1 cellular context compared by ENCODE assay signal in the genomic region with DNA sequence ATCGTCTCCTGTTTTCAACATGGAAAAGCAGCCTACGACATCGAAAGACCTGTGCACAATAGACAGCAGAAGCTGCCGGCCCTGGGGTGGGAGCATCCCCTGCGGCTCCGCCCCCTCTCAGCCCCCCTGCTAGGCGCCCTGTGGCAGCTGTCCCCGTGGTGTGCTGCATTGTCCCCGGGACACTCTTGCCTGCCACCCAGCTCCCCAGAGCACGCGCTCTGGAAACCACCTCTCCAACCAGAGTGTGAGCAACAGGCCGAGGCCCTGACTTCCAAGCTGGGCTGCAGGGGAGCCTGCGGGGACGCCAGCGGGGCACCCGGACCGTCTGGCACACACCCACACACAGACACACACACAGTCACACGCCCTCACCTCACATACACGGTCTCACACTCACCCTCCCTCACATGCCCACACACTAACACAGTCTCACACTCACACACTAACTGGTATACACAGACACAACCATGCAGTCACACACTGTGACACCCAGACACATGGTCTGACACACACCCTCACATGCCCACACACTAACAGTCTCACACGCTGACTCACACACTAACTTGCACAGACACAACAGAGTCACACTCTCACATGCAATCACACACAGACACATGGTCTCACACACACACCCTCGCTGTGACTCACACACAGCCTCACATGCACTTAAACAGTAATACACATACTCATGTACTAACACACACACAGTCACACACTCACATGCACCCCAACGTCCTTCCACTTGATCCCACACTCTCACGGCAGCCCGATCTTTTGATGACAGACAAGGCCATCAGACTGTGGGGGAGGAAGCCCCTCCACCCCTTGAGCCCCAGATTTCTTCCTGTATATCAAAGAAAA.
TF ChIP-seq lines count a peak whose summit lies in the region.

No MANE protein-coding gene starts in this region.

TF ChIP-seq in WTC11, 78 proteins besides CTCF, POLR2A, EP300 and RAD21 (continued from another document):
- TF ChIP-seq, protein P1, sequence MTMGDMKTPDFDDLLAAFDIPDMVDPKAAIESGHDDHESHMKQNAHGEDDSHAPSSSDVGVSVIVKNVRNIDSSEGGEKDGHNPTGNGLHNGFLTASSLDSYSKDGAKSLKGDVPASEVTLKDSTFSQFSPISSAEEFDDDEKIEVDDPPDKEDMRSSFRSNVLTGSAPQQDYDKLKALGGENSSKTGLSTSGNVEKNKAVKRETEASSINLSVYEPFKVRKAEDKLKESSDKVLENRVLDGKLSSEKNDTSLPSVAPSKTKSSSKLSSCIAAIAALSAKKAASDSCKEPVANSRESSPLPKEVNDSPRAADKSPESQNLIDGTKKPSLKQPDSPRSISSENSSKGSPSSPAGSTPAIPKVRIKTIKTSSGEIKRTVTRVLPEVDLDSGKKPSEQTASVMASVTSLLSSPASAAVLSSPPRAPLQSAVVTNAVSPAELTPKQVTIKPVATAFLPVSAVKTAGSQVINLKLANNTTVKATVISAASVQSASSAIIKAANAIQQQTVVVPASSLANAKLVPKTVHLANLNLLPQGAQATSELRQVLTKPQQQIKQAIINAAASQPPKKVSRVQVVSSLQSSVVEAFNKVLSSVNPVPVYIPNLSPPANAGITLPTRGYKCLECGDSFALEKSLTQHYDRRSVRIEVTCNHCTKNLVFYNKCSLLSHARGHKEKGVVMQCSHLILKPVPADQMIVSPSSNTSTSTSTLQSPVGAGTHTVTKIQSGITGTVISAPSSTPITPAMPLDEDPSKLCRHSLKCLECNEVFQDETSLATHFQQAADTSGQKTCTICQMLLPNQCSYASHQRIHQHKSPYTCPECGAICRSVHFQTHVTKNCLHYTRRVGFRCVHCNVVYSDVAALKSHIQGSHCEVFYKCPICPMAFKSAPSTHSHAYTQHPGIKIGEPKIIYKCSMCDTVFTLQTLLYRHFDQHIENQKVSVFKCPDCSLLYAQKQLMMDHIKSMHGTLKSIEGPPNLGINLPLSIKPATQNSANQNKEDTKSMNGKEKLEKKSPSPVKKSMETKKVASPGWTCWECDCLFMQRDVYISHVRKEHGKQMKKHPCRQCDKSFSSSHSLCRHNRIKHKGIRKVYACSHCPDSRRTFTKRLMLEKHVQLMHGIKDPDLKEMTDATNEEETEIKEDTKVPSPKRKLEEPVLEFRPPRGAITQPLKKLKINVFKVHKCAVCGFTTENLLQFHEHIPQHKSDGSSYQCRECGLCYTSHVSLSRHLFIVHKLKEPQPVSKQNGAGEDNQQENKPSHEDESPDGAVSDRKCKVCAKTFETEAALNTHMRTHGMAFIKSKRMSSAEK (CRISPR knock-in tag; IDR thresholded peaks at IDR 0.05; ENCODE audit: borderline replicate concordance), result no peak
- no peak for TF ChIP-seq SOX15 (CRISPR knock-in tag; IDR thresholded peaks at IDR 0.05)
- no peak for TF ChIP-seq PRRX2 (CRISPR knock-in tag; IDR thresholded peaks at IDR 0.05)
- TF ChIP-seq, protein P2, sequence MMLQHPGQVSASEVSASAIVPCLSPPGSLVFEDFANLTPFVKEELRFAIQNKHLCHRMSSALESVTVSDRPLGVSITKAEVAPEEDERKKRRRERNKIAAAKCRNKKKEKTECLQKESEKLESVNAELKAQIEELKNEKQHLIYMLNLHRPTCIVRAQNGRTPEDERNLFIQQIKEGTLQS (CRISPR knock-in tag; conservative IDR thresholded peaks at IDR 0.05), result no peak
- TF ChIP-seq MYBL2 (CRISPR knock-in tag; IDR thresholded peaks at IDR 0.05), result no peak
- TF ChIP-seq, protein P3, sequence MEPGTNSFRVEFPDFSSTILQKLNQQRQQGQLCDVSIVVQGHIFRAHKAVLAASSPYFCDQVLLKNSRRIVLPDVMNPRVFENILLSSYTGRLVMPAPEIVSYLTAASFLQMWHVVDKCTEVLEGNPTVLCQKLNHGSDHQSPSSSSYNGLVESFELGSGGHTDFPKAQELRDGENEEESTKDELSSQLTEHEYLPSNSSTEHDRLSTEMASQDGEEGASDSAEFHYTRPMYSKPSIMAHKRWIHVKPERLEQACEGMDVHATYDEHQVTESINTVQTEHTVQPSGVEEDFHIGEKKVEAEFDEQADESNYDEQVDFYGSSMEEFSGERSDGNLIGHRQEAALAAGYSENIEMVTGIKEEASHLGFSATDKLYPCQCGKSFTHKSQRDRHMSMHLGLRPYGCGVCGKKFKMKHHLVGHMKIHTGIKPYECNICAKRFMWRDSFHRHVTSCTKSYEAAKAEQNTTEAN (CRISPR knock-in tag; IDR thresholded peaks at IDR 0.05), result no peak
- no peak for TF ChIP-seq ATF1 (CRISPR knock-in tag; IDR thresholded peaks at IDR 0.05)
- TF ChIP-seq GTF2I (CRISPR knock-in tag; conservative IDR thresholded peaks at IDR 0.05), result no peak
- TF ChIP-seq JUN (CRISPR knock-in tag; IDR thresholded peaks at IDR 0.05), result no peak
